In genomic region chr19:7943444-7944176, GRCh38 we compare ENCODE assay signal across 8 cellular contexts. TPM values are rescaled to one million over a fixed set of nuclear protein-coding genes. Genes with fewer than 3 reads are reported as not detected.
DNase-seq lines count a peak whose midpoint lies in the region; ATAC-seq and TF ChIP-seq lines count a peak whose summit lies in the region.

TIMM44 (minus strand) TSS chr19:7943666; CDS start chr19:7943651, 15 bp downstream.

- H3K27me3 ChIP-seq in PC-9 (ENCODE audit: insufficient read depth, low read depth) = no peaks in the 10 kb centered on the region

- H3K27ac ChIP-seq in PC-9 = peak within 1 kb of the TSS; percentile 91

- no peaks in the 10 kb centered on the region for H3K9me2 ChIP-seq in PC-9 (ENCODE audit: insufficient read depth)

- H3K4me2 ChIP-seq in PC-9 = peak within 1 kb of the TSS; percentile 91

- peak within 1 kb of the TSS; percentile 75 for H3K4me3 ChIP-seq in Jurkat, Clone E6-1 (ENCODE audit: low read length)
- peak within 1 kb of the TSS; percentile 87 for H3K4me3 ChIP-seq in PC-9
- H3K4me3 ChIP-seq in epithelial cell of proximal tubule (ENCODE audit: low read depth, low read length) = peak within 1 kb of the TSS; percentile 93

- H3K36me3 ChIP-seq in PC-9 (ENCODE audit: low read depth) = 0 out of 2 replicates have a peak, but pooled peaks cover 15% of the 10 kb centered on the region

- peaks cover 13% of the 10 kb centered on the region; the same call in 1 of the 2 replicates for H3F3A ChIP-seq in PC-9 (ENCODE audit: insufficient read depth, low read depth)

- BruUV-seq in PC-9 (replicated peaks; lab: Mats Ljungman, UMichigan) = no TSS peak

- H2AFZ ChIP-seq in PC-9 = peak within 1 kb of the TSS; percentile 90

- peaks cover 17% of the 10 kb centered on the region for H3K4me1 ChIP-seq in PC-9 (replicated peaks; ENCODE audit: insufficient read depth)

- peak; percentile 94 for ATAC-seq in GM21619 (IDR thresholded peaks at IDR 0.05; ENCODE audit: unreplicated experiment)

- H3K9me3 ChIP-seq in PC-9 (ENCODE audit: insufficient read depth, low read depth) = no peaks in the 10 kb centered on the region

- TF ChIP-seq CTCF in PC-9 (conservative IDR thresholded peaks at IDR 0.05) = no peak
- TF ChIP-seq CTCF in epithelial cell of proximal tubule (conservative IDR thresholded peaks at IDR 0.05; ENCODE audit: low read depth, low read length) = no peak

- DNase-seq in DMS153 (lab: John Stamatoyannopoulos, UW) (peak; percentile 99), PC-9 (peak; percentile 99), epithelial cell of proximal tubule (ENCODE audit: low read depth) (peak; percentile 91), mucosa of gallbladder (ENCODE audit: low spot score) (peak; percentile 99)
- DNase-seq in Jurkat, Clone E6-1 (ENCODE audit: low read depth, low spot score) = peak; percentile 99
- peak; percentile 97 for DNase-seq in activated T-cell treated with anti-CD3 and anti-CD28 coated beads, Interleukin-2, amount 50 U/mL, for 1 hour
- DNase-seq in stimulated activated CD8-positive, alpha-beta memory T cell treated with anti-CD3 and anti-CD28 coated beads, Interleukin-4, amount 100 ng/mL, for 4 hours (ENCODE audit: low read depth in 2 of 2, low spot score in 1 of 2) = peak; percentile 96 to 98

- H4K20me1 ChIP-seq in PC-9 (ENCODE audit: insufficient read depth) = peaks cover 10% of the 10 kb centered on the region

- H3K79me2 ChIP-seq in PC-9 (ENCODE audit: low read depth) = peaks cover 41% of the 10 kb centered on the region

- intact Hi-C loops in PC-9 (cut with micrococcal nuclease; ENCODE audit: unreplicated experiment) = loop anchor here (1.0 to 5.0 kb wide), 3 partner anchors 59 to 310 kb away; no protein-coding TSS in a partner anchor

- CTCF ChIA-PET in PC-9 (lab: Charles Lee) = interaction anchor here (0.5 to 2.9 kb wide), 12 partner anchors 14 to 1808 kb away, joined by 3 to 25 read pairs (median 4); partner anchors contain the start of genes ACSBG2 and LRRC8E

- POLR2A ChIA-PET in PC-9 (lab: Charles Lee; ENCODE audit: unreplicated experiment) = interaction anchor here (0.7 to 1.0 kb wide), 6 partner anchors 15 to 649 kb away, joined by 3 to 8 read pairs (median 4); partner anchors contain the start of gene SNAPC2

RNA-seq across cellular contexts. Expression of gene TIMM44, which starts in this region (rescaled TPM):
- polyA plus RNA-seq in Jurkat, Clone E6-1 (2012; ENCODE audit: insufficient read depth, insufficient read length) = 60.1 TPM
- total RNA-seq in PC-9 (2021) (72.8 and 74.6 TPM in 2 replicates), epithelial cell of proximal tubule (39.0 and 108 TPM in 2 replicates), mucosa of gallbladder (46.2 TPM)

Comparison
In these comparisons a context has a peak if more than half of its experiments do, and no peak if none do; other contexts are left out.
1. Peak in every context shown above with its lines: DNase-seq, ATAC-seq, H3K4me3 ChIP-seq and H3K27ac ChIP-seq.